8 cellular contexts compared by ENCODE assay signal in the genomic region with DNA sequence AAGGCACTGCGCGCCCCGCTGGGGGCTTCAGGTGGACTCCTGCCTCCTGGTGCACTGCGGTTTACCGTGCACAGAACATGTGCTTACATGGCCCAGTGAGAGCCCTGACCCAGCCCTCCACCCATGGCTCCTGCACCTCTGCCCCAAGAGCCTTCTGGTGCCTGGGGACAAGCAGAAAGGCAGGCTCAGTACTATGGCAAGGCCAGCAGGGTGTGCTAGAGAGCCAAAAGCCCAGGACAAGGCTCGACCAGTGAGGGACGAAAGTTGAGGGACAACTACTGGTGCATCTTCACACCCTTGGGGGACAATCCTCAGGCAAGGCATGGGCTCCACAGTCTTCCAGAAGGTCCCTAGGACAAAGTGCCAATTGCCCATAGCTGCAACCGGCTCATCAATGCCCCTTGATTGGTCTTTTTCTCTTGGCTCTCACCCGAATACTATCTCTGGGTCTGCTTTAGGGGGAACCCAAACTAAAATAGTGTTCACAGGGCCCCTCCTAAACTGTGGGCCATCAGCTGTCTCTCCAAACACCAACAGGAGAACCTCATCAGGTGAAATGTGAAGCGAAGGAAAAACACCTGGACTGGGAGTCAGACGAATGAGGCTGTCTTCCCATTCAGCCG. TPM values are rescaled to one million over a fixed set of nuclear protein-coding genes. Genes with fewer than 3 reads are reported as not detected.
DNase-seq lines count a peak whose midpoint lies in the region; ATAC-seq, FAIRE-seq and TF ChIP-seq lines count a peak whose summit lies in the region.

No MANE protein-coding gene starts in this region.

- peaks cover 3% of the 10 kb centered on the region for H3K27me3 Mint-ChIP-seq in activated T-helper 17 cell treated with anti-CD3 and anti-CD28 coated beads, Interleukin-2, amount 50 U/mL, for 72 hours

- TF ChIP-seq POLR2A in ovary (IDR thresholded peaks at IDR 0.05) (no peak), upper lobe of left lung (IDR thresholded peaks at IDR 0.05) (no peak)

- H3K36me3 ChIP-seq in ovary (no peaks in the 10 kb centered on the region), upper lobe of left lung (no peaks in the 10 kb centered on the region)

- no peak overlapping the region for H3K27ac Mint-ChIP-seq in activated T-helper 17 cell treated with anti-CD3 and anti-CD28 coated beads, Interleukin-2, amount 50 U/mL, for 72 hours

- no peak overlapping the region for H3K27ac ChIP-seq in ovary
- no peak overlapping the region for H3K27ac ChIP-seq in upper lobe of left lung

- DNase-seq in 8988T (peak; percentile 92), HT1080 (ENCODE audit: low read depth) (peak; percentile 56), RCC 7860 (ENCODE audit: low spot score) (peak; percentile 32), foreskin fibroblast (peak; percentile 33 to 82), ovary (peak; percentile 48 to 71 (median 65)), upper lobe of left lung (peak; percentile 46 to 59)

- no peak for FAIRE-seq in RCC 7860 (lab: Jason Lieb, UNC)

- H3K27me3 ChIP-seq in ovary (no peaks in the 10 kb centered on the region), upper lobe of left lung (no peaks in the 10 kb centered on the region)

- ATAC-seq in activated T-helper 17 cell treated with anti-CD3 and anti-CD28 coated beads, Interleukin-2, amount 50 U/mL, for 72 hours (replicated peaks), result peak; percentile 93
- ATAC-seq in upper lobe of left lung (ENCODE audit: low FRiP score in 2 of 2), result peak; percentile 62 to 81

- no peaks in the 10 kb centered on the region for H3K4me1 Mint-ChIP-seq in activated T-helper 17 cell treated with anti-CD3 and anti-CD28 coated beads, Interleukin-2, amount 50 U/mL, for 72 hours

- H3K36me3 Mint-ChIP-seq in activated T-helper 17 cell treated with anti-CD3 and anti-CD28 coated beads, Interleukin-2, amount 50 U/mL, for 72 hours (ENCODE audit: low read depth), result no peaks in the 10 kb centered on the region

- intact Hi-C loops in ovary (cut with DNase I), result loop anchor here in 2 of 4 donors (10.0 kb wide), 2 partner anchors 130 to 140 kb away; partner anchors contain the start of gene TMEM216 (in 1 of the 2)

- TF ChIP-seq EP300 in ovary (IDR thresholded peaks at IDR 0.05) (no peak), upper lobe of left lung (IDR thresholded peaks at IDR 0.05) (no peak)

- H3K9me3 ChIP-seq in ovary (no peaks in the 10 kb centered on the region), upper lobe of left lung (no peaks in the 10 kb centered on the region)

- no peak overlapping the region for H3K4me3 Mint-ChIP-seq in activated T-helper 17 cell treated with anti-CD3 and anti-CD28 coated beads, Interleukin-2, amount 50 U/mL, for 72 hours

- 59 to 65% (median 61%) methylated on average over 12 of the region's 12 CpGs for WGBS in ovary, 3 donors
- 52 to 62% methylated on average over 5 to 12 of the region's 12 CpGs for WGBS in upper lobe of left lung, 2 donors

- no peaks in the 10 kb centered on the region for H3K9me3 Mint-ChIP-seq in activated T-helper 17 cell treated with anti-CD3 and anti-CD28 coated beads, Interleukin-2, amount 50 U/mL, for 72 hours

- no peak overlapping the region for H3K4me3 ChIP-seq in foreskin fibroblast (ENCODE audit: low read depth in 1 of 2, low read length in 2 of 2)
- H3K4me3 ChIP-seq in ovary, result no peak overlapping the region
- H3K4me3 ChIP-seq in upper lobe of left lung, result no peak overlapping the region

- TF ChIP-seq CTCF in GM12874 (IDR thresholded peaks at IDR 0.05; ENCODE audit: insufficient read depth, low read depth, low read length) (peak; percentile 96), foreskin fibroblast (IDR thresholded peaks at IDR 0.05; ENCODE audit: low read depth, low read length) (peak; percentile 86), ovary (IDR thresholded peaks at IDR 0.05) (peak; percentile 58 to 67 (median 59)), upper lobe of left lung (IDR thresholded peaks at IDR 0.05) (peak; percentile 68 to 83 (median 78))

- peaks cover 2% of the 10 kb centered on the region for H3K4me1 ChIP-seq in ovary (ENCODE audit: insufficient read depth)
- H3K4me1 ChIP-seq in upper lobe of left lung, result no peaks in the 10 kb centered on the region

RNA-seq across cellular contexts. Expression of gene PGA5, which starts 13.5 kb away (rescaled TPM):
- total RNA-seq in HT1080 (2014; rRNA removed; shearing (Covaris generic)), result not detected in 2 replicates
- polyA plus RNA-seq in HT1080 (2015; cell fraction: cytosol; rRNA removed), result not detected in 2 replicates
- polyA plus RNA-seq in HT1080 (2015; cell fraction: nucleus; rRNA removed), result not detected in 2 replicates
- total RNA-seq in activated T-helper 17 cell treated with anti-CD3 and anti-CD28 coated beads, Interleukin-2, amount 50 U/mL, for 72 hours, result not detected
- 1 to 10 TPM in 1 of 7 donors, under 1 TPM in 2, not detected in 4; 0.69 to 1.7 (median 0.94) TPM for total RNA-seq in ovary
- polyA plus RNA-seq in ovary, result 1 to 10 TPM in 1 of 2 donors, under 1 TPM in 1; 0.27 to 1.1 TPM
- 1 to 10 TPM in 1 of 6 donors, under 1 TPM in 1, not detected in 4; 0.30 to 1.2 TPM for total RNA-seq in upper lobe of left lung

RNA-seq across cellular contexts. Expression of gene PGA4, which starts 32.4 kb away (rescaled TPM):
- total RNA-seq in HT1080 (2014; rRNA removed; shearing (Covaris generic)), result not detected in 2 replicates
- polyA plus RNA-seq in HT1080 (2015; cell fraction: cytosol; rRNA removed), result not detected in 2 replicates
- not detected in 2 replicates for polyA plus RNA-seq in HT1080 (2015; cell fraction: nucleus; rRNA removed)
- not detected for total RNA-seq in activated T-helper 17 cell treated with anti-CD3 and anti-CD28 coated beads, Interleukin-2, amount 50 U/mL, for 72 hours
- 1 to 10 TPM in 3 of 7 donors, under 1 TPM in 1, not detected in 3; 0.45 to 9.3 (median 1.4) TPM for total RNA-seq in ovary
- 1 to 10 TPM in 1 of 2 donors, under 1 TPM in 1; 0.87 to 1.7 TPM for polyA plus RNA-seq in ovary
- total RNA-seq in upper lobe of left lung, result under 1 TPM in 2 of 6 donors, not detected in 4; 0.14 to 0.44 TPM

RNA-seq across cellular contexts. Expression of gene VWCE, which starts 40.6 kb away (rescaled TPM):
- 0.17 and 0.23 TPM in 2 replicates for total RNA-seq in HT1080 (2014; rRNA removed; shearing (Covaris generic))
- 0.09 and 0.19 TPM in 2 replicates for polyA plus RNA-seq in HT1080 (2015; cell fraction: cytosol; rRNA removed)
- polyA plus RNA-seq in HT1080 (2015; cell fraction: nucleus; rRNA removed), result 2.4 and 2.7 TPM in 2 replicates
- 10 to 100 TPM in 1 of 2 donors, 1 to 10 TPM in 1; 8.6 to 11.1 TPM for total RNA-seq in activated T-helper 17 cell treated with anti-CD3 and anti-CD28 coated beads, Interleukin-2, amount 50 U/mL, for 72 hours
- total RNA-seq in ovary, result 10 to 100 TPM in 6 of 7 donors, 1 to 10 TPM in 1; 9.4 to 39.9 (median 17.2) TPM
- 1 to 10 TPM; 1.9 to 6.9 TPM for polyA plus RNA-seq in ovary
- total RNA-seq in upper lobe of left lung, result 10 to 100 TPM in 1 of 6 donors, 1 to 10 TPM in 1, under 1 TPM in 4; 0.40 to 10.5 (median 0.79) TPM

RNA-seq across cellular contexts. Expression of gene PGA3, which starts 51.2 kb away (rescaled TPM):
- total RNA-seq in HT1080 (2014; rRNA removed; shearing (Covaris generic)), result not detected in 2 replicates
- not detected in 2 replicates for polyA plus RNA-seq in HT1080 (2015; cell fraction: cytosol; rRNA removed)
- polyA plus RNA-seq in HT1080 (2015; cell fraction: nucleus; rRNA removed), result not detected in 2 replicates
- total RNA-seq in activated T-helper 17 cell treated with anti-CD3 and anti-CD28 coated beads, Interleukin-2, amount 50 U/mL, for 72 hours, result not detected
- total RNA-seq in ovary (1 to 10 TPM in 3 of 7 donors, under 1 TPM in 2, not detected in 2; 0.38 to 4.3 (median 1.0) TPM), upper lobe of left lung (under 1 TPM in 2 of 6 donors, not detected in 4; 0.14 to 0.67 TPM)
- 1 to 10 TPM in 1 of 2 donors, under 1 TPM in 1; 0.43 to 1.5 TPM for polyA plus RNA-seq in ovary

Comparison
In these comparisons a context has a peak if more than half of its experiments do, and no peak if none do; other contexts are left out.
1. DNase-seq: peak in every context shown above with its lines; median percentile 92 in 8988T; 65 in ovary; 58 in foreskin fibroblast; 56 in HT1080; 52 in upper lobe of left lung; 32 in RCC 7860.